In genomic region chr13:66618702-66619101, GRCh38 we compare ENCODE assay signal across 8 cellular contexts.
A peak's percentile ranks its signal among the peaks of the same experiment; 100 is the strongest.
DNase-seq lines count a peak whose midpoint lies in the region; ATAC-seq and TF ChIP-seq lines count a peak whose summit lies in the region.

No MANE protein-coding gene starts in this region.

- no peaks in the 10 kb centered on the region for H3K27me3 ChIP-seq in adipocyte (replicated peaks; ENCODE audit: control insufficient read depth, insufficient read depth, low read length)
- H3K27me3 ChIP-seq in lower lobe of right lung (ENCODE audit: low read depth) = no peaks in the 10 kb centered on the region

- no peaks in the 10 kb centered on the region for H3K27me3 Mint-ChIP-seq in activated T-cell treated with anti-CD3 and anti-CD28 coated beads, Interleukin-2, amount 50 U/mL, for 4 hours (ENCODE audit: low read depth)

- no peaks in the 10 kb centered on the region for H3K36me3 Mint-ChIP-seq in activated T-cell treated with anti-CD3 and anti-CD28 coated beads, Interleukin-2, amount 50 U/mL, for 4 hours (ENCODE audit: insufficient read depth)

- intact Hi-C loops in lower lobe of right lung (cut with DNase I) = no loop called here

- no peak overlapping the region for H3K9ac ChIP-seq in adipocyte (ENCODE audit: low read length)

- H3K4me1 ChIP-seq in adipocyte (ENCODE audit: control insufficient read depth, insufficient read depth, low read length) = no peaks in the 10 kb centered on the region
- no peaks in the 10 kb centered on the region for H3K4me1 ChIP-seq in lower lobe of right lung

- no peak for TF ChIP-seq POLR2A in erythroblast (IDR thresholded peaks at IDR 0.05; ENCODE audit: low read length)

- H3K4me1 Mint-ChIP-seq in activated T-cell treated with anti-CD3 and anti-CD28 coated beads, Interleukin-2, amount 50 U/mL, for 4 hours (ENCODE audit: low read depth) = no peaks in the 10 kb centered on the region

- H3K27ac ChIP-seq in lower lobe of right lung = no peak overlapping the region

- no peak overlapping the region for H3K4me3 Mint-ChIP-seq in activated T-cell treated with anti-CD3 and anti-CD28 coated beads, Interleukin-2, amount 50 U/mL, for 4 hours

- peak; percentile 14 for TF ChIP-seq CTCF in lower lobe of right lung (IDR thresholded peaks at IDR 0.05)

- no peak overlapping the region for H3K4me3 ChIP-seq in adipocyte (ENCODE audit: low read length)
- no peak overlapping the region for H3K4me3 ChIP-seq in lower lobe of right lung

- ATAC-seq in HG03520 (IDR thresholded peaks at IDR 0.05; ENCODE audit: unreplicated experiment) (peak; percentile 44), lower lobe of right lung (no peak), GM18873 (IDR thresholded peaks at IDR 0.05; ENCODE audit: low FRiP score, unreplicated experiment) (no peak)
- no peak for ATAC-seq in activated T-cell treated with anti-CD3 and anti-CD28 coated beads, Interleukin-2, amount 50 U/mL, for 4 hours

- H3K9me3 Mint-ChIP-seq in activated T-cell treated with anti-CD3 and anti-CD28 coated beads, Interleukin-2, amount 50 U/mL, for 4 hours = peaks cover 9% of the 10 kb centered on the region

- DNase-seq in GM03348 (ENCODE audit: low spot score) (peak; percentile 50), adipocyte (ENCODE audit: low read depth) (peak; percentile 75), lower lobe of right lung (no peak), T-helper 2 cell (no peak), erythroblast (lab: John Stamatoyannopoulos, UW) (no peak)
- no peak for DNase-seq in activated T-cell treated with anti-CD3 and anti-CD28 coated beads, Interleukin-2, amount 50 U/mL, for 4 hours

- H3K36me3 ChIP-seq in adipocyte (ENCODE audit: control insufficient read depth, insufficient read depth, low read length, severe bottlenecking) = no peaks in the 10 kb centered on the region
- H3K36me3 ChIP-seq in lower lobe of right lung = no peaks in the 10 kb centered on the region

- H3K9me3 ChIP-seq in adipocyte (ENCODE audit: control insufficient read depth, low read length) = peaks cover 2% of the 10 kb centered on the region
- H3K9me3 ChIP-seq in lower lobe of right lung = no peaks in the 10 kb centered on the region

Comparison
In these comparisons a context has a peak if more than half of its experiments do, and no peak if none do; other contexts are left out.
1. DNase-seq: peak in GM03348 (single experiment) and adipocyte (single experiment); none in lower lobe of right lung (single experiment), T-helper 2 cell (0 of 5), activated T-cell treated with anti-CD3 and anti-CD28 coated beads, Interleukin-2, amount 50 U/mL, for 4 hours (single experiment) and erythroblast (0 of 2).